17 cellular contexts compared by ENCODE assay signal in genomic region chr15:66711886-66712285, GRCh38.
"Had no signal": no experiment of that assay in that cellular context is flagged by ENCODE, and none has a peak within 500 bp of the region (broad histone marks: within the 10 kb centered on the region; RNA-seq: fewer than 3 reads in every experiment).

No MANE protein-coding gene starts in this region.

- H3K4me3 ChIP-seq: adrenal gland, prostate gland, transverse colon had no signal

- H3K27ac ChIP-seq: adrenal gland, brain microvascular endothelial cell, prostate gland had no signal

- H3K36me3 ChIP-seq: adrenal gland, prostate gland, transverse colon had no signal

- H3K36me3 Mint-ChIP-seq: activated naive CD4-positive, alpha-beta T cell treated with anti-CD3 and anti-CD28 coated beads, Interleukin-2, amount 10 ng/mL, durations not matched to agents 7 days and 5 days; naive thymus-derived CD4-positive, alpha-beta T cell had no signal

- H3K27ac Mint-ChIP-seq: activated B cell treated with CpG ODN at 0.5 μM for 24 hours; activated CD4-positive, alpha-beta T cell treated with anti-CD3 and anti-CD28 coated beads, Interleukin-2, amount 10 ng/mL, durations not matched to agents 7 days and 5 days; activated naive CD4-positive, alpha-beta T cell treated with anti-CD3 and anti-CD28 coated beads, Interleukin-2, amount 10 ng/mL, durations not matched to agents 7 days and 5 days; activated T-helper 2 cell treated with anti-CD3 and anti-CD28 coated beads, Interferon-gamma antibody, Interleukin-2, Interleukin-4, amounts not matched to agents 10 μg/mL and 5 μg/mL and 100 μg/mL, durations not matched to agents 14 hours and 24 hours and 36 hours; naive thymus-derived CD4-positive, alpha-beta T cell; stimulated activated naive CD8-positive, alpha-beta T cell treated with anti-CD3 and anti-CD28 coated beads, Interleukin-15, Interleukin-2, amounts not matched to agents 100 ng/mL and 50 ng/mL, for 24 hours had no signal

- H3K9me3 ChIP-seq: adrenal gland, prostate gland, transverse colon had no signal

- H3K9me3 Mint-ChIP-seq: activated B cell treated with CpG ODN at 0.5 μM for 24 hours; activated CD4-positive, alpha-beta T cell treated with anti-CD3 and anti-CD28 coated beads, Interleukin-2, amount 10 ng/mL, durations not matched to agents 7 days and 5 days; activated naive CD4-positive, alpha-beta T cell treated with anti-CD3 and anti-CD28 coated beads, Interleukin-2, amount 10 ng/mL, durations not matched to agents 7 days and 5 days; activated T-helper 2 cell treated with anti-CD3 and anti-CD28 coated beads, Interferon-gamma antibody, Interleukin-2, Interleukin-4, amounts not matched to agents 10 μg/mL and 5 μg/mL and 100 μg/mL, durations not matched to agents 14 hours and 24 hours and 36 hours; naive thymus-derived CD4-positive, alpha-beta T cell; stimulated activated naive CD8-positive, alpha-beta T cell treated with anti-CD3 and anti-CD28 coated beads, Interleukin-15, Interleukin-2, amounts not matched to agents 100 ng/mL and 50 ng/mL, for 24 hours had no signal

- DNase-seq: activated B cell treated with CpG ODN at 0.5 μM for 24 hours; activated CD4-positive, alpha-beta T cell treated with anti-CD3 and anti-CD28 coated beads, Interleukin-2, amount 10 ng/mL, durations not matched to agents 7 days and 5 days; activated naive CD4-positive, alpha-beta T cell treated with anti-CD3 and anti-CD28 coated beads, Interleukin-2, amount 10 ng/mL, durations not matched to agents 7 days and 5 days; activated T-cell treated with anti-CD3 and anti-CD28 coated beads for 4 hours; adrenal gland; brain microvascular endothelial cell; dermis blood vessel endothelial cell; hypothalamus; kidney glomerular epithelial cell; naive thymus-derived CD4-positive, alpha-beta T cell; nucleus accumbens; stimulated activated CD4-positive, alpha-beta T cell treated with anti-CD3 and anti-CD28 coated beads, Interleukin-12 subunit alpha, Interleukin-12 subunit beta, amount 100 ng/mL, for 4 hours; transverse colon had no signal

- H3K4me1 ChIP-seq: prostate gland had no signal

- ATAC-seq: naive thymus-derived CD4-positive, alpha-beta T cell; sciatic nerve had no signal

- H3K4me3 Mint-ChIP-seq: activated B cell treated with CpG ODN at 0.5 μM for 24 hours; activated CD4-positive, alpha-beta T cell treated with anti-CD3 and anti-CD28 coated beads, Interleukin-2, amount 10 ng/mL, durations not matched to agents 7 days and 5 days; activated naive CD4-positive, alpha-beta T cell treated with anti-CD3 and anti-CD28 coated beads, Interleukin-2, amount 10 ng/mL, durations not matched to agents 7 days and 5 days; naive thymus-derived CD4-positive, alpha-beta T cell; stimulated activated naive CD8-positive, alpha-beta T cell treated with anti-CD3 and anti-CD28 coated beads, Interleukin-15, Interleukin-2, amounts not matched to agents 100 ng/mL and 50 ng/mL, for 24 hours had no signal

- H3K27me3 ChIP-seq: adrenal gland, brain microvascular endothelial cell, transverse colon had no signal
